In the genomic region with DNA sequence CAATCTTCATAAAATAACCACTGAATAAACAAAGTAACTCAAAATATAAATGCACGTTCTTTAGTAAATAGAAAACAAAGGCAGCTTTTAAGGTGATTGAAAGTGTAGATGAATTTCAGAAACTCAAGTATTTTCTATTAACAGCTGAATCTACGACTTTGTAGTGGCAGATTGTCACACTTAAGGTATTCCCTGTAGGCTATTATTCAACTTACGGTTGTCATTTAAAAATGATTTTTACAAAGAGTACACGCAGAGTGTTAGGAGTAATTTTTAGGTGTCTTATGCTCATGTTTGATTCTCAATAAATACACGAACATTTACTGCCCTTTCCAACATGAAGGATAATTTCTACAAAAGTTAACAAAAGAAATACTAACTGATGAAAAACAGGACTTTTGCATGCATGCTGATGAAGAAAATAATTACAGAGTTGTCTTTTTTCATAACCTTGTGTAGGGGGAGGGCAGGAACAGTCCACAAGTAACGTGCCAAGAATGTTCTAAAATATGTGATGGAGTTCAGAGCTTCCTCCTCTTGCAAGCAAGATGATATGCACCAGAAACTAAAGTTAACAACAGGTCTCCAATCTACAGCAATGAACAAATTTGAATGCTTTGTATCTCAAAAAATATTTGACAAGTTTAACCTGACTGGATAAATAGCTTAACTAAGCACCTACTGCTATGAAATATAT, we compare ENCODE assay signal across 12 cellular contexts. TPM values are rescaled to one million over a fixed set of nuclear protein-coding genes. Genes with fewer than 3 reads are reported as not detected.
DNase-seq lines count a peak whose midpoint lies in the region; ATAC-seq, FAIRE-seq and TF ChIP-seq lines count a peak whose summit lies in the region.
"Had no signal": no experiment of that assay in that cellular context is flagged by ENCODE, and none has a peak within 500 bp of the region (broad histone marks: within the 10 kb centered on the region; RNA-seq: fewer than 3 reads in every experiment).

No MANE protein-coding gene starts in this region.

- H3K9me2 ChIP-seq in PC-3 (replicated peaks; ENCODE audit: low read length), result no peaks in the 10 kb centered on the region

- no peaks in the 10 kb centered on the region for H3K36me3 ChIP-seq in BJ (ENCODE audit: control insufficient read depth, insufficient read depth, low read length)
- peaks cover 80% of the 10 kb centered on the region for H3K36me3 ChIP-seq in PC-3 (ENCODE audit: low read depth, low read length)
- H3K36me3 ChIP-seq in left lung, result peaks cover 0 to 6% of the 10 kb centered on the region in 2 donors
- H3K36me3 ChIP-seq: BE2C, spleen had no signal

- peaks cover 14% of the 10 kb centered on the region for H3F3A ChIP-seq in PC-3 (ENCODE audit: low read length, unreplicated experiment)

- H3K9me3 ChIP-seq in PC-3 (ENCODE audit: low read length) (no peaks in the 10 kb centered on the region), left lung (no peaks in the 10 kb centered on the region)
- H3K9me3 ChIP-seq: spleen had no signal

- H3K4me1 ChIP-seq in PC-3 (ENCODE audit: insufficient read depth, low read length), result peaks cover 58% of the 10 kb centered on the region
- H3K4me1 ChIP-seq in left lung, result peaks cover 9 to 22% of the 10 kb centered on the region in 2 donors

- H3K27ac ChIP-seq in PC-3 (ENCODE audit: low read length) (peak overlapping the region; percentile 7; the same call in 1 of the 2 replicates), left lung (no peak overlapping the region)
- H3K27ac ChIP-seq: spleen had no signal

- CTCF ChIA-PET in BJ (lab: Yijun Ruan, JAX), result interaction anchor here (1.2 kb wide), 1 partner anchor 34 kb away, joined by 3 read pairs; no protein-coding TSS in a partner anchor
- CTCF ChIA-PET in PC-3 (lab: Charles Lee), result no interaction called here

- H3K27me3 ChIP-seq in BJ (ENCODE audit: control insufficient read depth, insufficient read depth, low read length), result no peaks in the 10 kb centered on the region
- no peaks in the 10 kb centered on the region for H3K27me3 ChIP-seq in PC-3 (ENCODE audit: low read length)
- no peaks in the 10 kb centered on the region for H3K27me3 ChIP-seq in left lung
- H3K27me3 ChIP-seq: BE2C, spleen had no signal

- H4K20me1 ChIP-seq in PC-3 (ENCODE audit: low read length), result peaks cover 73% of the 10 kb centered on the region

- no peak overlapping the region for H3K9ac ChIP-seq in PC-3 (ENCODE audit: low read length)

- H3K4me3 ChIP-seq in BJ (ENCODE audit: low read depth, low read length) (peak overlapping the region; percentile 12; the same call in 1 of the 2 replicates), PC-3 (ENCODE audit: low read length) (peak overlapping the region; percentile 7; the same call in 1 of the 2 replicates), left lung (no peak overlapping the region)
- H3K4me3 ChIP-seq: spleen had no signal

- intact Hi-C loops in PC-3 (cut with micrococcal nuclease), result no loop called here
- intact Hi-C loops in left lung (cut with DNase I), result no loop called here

- POLR2A ChIA-PET in BJ (lab: Charles Lee) (no interaction called here), PC-3 (lab: Charles Lee; ENCODE audit: unreplicated experiment) (interaction anchor here (0.6 kb wide), 2 partner anchors 10 to 79 kb away, joined by 3 read pairs; no protein-coding TSS in a partner anchor)

- peak overlapping the region; percentile 46 for H3K4me2 ChIP-seq in PC-3 (ENCODE audit: low read length)

- FAIRE-seq in endometrium (lab: Jason Lieb, UNC), result peak; percentile 97

- ATAC-seq in PC-3 (peak; percentile 13), left lung (peak; percentile 65), GM18868 (IDR thresholded peaks at IDR 0.05; ENCODE audit: unreplicated experiment) (no peak), HG02763 (IDR thresholded peaks at IDR 0.05; ENCODE audit: unreplicated experiment) (no peak), left lobe of liver (no peak)

- no TSS peak for BruUV-seq in PC-3 (replicated peaks; lab: Mats Ljungman, UMichigan)

- H2AFZ ChIP-seq in PC-3 (ENCODE audit: low read length), result no peak overlapping the region

- H3K79me2 ChIP-seq in PC-3 (ENCODE audit: low read length), result peaks cover 100% of the 10 kb centered on the region

- DNase-seq in BJ (ENCODE audit: low read depth), result no peak
- no peak for DNase-seq in PC-3
- DNase-seq in left lung, result no peak
- no peak for DNase-seq in GF-D8 (lab: John Stamatoyannopoulos, UW)
- DNase-seq in left lobe of liver (ENCODE audit: low spot score), result no peak
- DNase-seq: BE2C, NCI-H187 treated with DMSO at 0.1 percent for 48 hours, spleen had no signal

- TF ChIP-seq CTCF in BJ (IDR thresholded peaks at IDR 0.05; ENCODE audit: insufficient read depth, low read depth, low read length), result no peak
- TF ChIP-seq CTCF in PC-3 (conservative IDR thresholded peaks at IDR 0.05; ENCODE audit: low read depth, low read length), result no peak
- TF ChIP-seq CTCF in left lung (IDR thresholded peaks at IDR 0.05), result no peak

RNA-seq across cellular contexts. Expression of a gene that starts 16.7 kb away (rescaled TPM):
- polyA plus RNA-seq in BJ (2011; rRNA removed), result 28.9 and 59.7 TPM in 2 replicates
- 45.9 and 50.4 TPM in 2 replicates for polyA minus RNA-seq in BJ (2011; rRNA and poly(A)+ RNA removed)
- total RNA-seq in PC-3 (2014; rRNA removed), result 265 and 307 TPM in 2 replicates
- 10 to 100 TPM; 44.8 to 57.1 TPM for total RNA-seq in left lung
- total RNA-seq in left lobe of liver, result 10.0 TPM
- polyA plus RNA-seq: IgD-negative memory B cell had no signal

Comparison
In these comparisons a context has a peak if more than half of its experiments do, and no peak if none do; other contexts are left out.
1. H3K4me3 ChIP-seq: peak in BJ (single experiment) and PC-3 (single experiment); none in left lung (0 of 2).
2. ATAC-seq: peak in PC-3 (single experiment) and left lung (single experiment); none in GM18868 (single experiment), HG02763 (single experiment) and left lobe of liver (single experiment).